ENCODE assay signal across 8 cellular contexts in the genomic region with DNA sequence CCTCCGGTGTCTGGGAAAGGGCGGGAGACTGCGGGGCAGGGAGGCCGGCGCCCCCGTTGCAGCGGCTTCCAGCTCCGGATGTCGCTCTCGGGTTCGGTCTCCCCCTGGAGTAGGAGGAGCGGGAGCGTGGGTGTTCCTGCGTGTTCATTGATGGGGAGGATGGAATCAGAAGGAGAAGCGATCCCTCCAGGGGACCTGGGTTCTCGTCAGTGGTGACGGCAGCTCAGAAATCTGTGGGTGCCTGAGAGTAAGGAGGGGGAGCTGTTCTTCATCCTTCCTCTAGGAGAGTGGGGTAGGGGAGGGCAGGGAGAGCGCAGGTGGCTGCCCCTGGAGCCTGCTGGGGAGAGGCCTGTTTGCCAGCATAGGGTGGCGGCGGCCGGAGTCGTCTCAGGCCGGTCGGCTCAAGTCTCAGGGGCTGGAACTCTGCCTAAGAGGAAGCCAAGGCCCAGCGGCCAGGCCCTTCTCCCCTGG. TPM values are rescaled to one million over a fixed set of nuclear protein-coding genes. Genes with fewer than 3 reads are reported as not detected.
DNase-seq lines count a peak whose midpoint lies in the region; ATAC-seq, FAIRE-seq and TF ChIP-seq lines count a peak whose summit lies in the region.

No MANE protein-coding gene starts in this region.

- H3K9me3 Mint-ChIP-seq in activated CD8-positive, alpha-beta memory T cell treated with anti-CD3 and anti-CD28 coated beads, Interleukin-2, amount 10 ng/mL, durations not matched to agents 7 days and 5 days (ENCODE audit: low read depth), result no peaks in the 10 kb centered on the region

- H3K27me3 ChIP-seq in bronchial epithelial cell (ENCODE audit: control insufficient read depth, insufficient read depth, low read length) (no peaks in the 10 kb centered on the region), kidney epithelial cell (ENCODE audit: control insufficient read depth, insufficient read depth, low read length) (no peaks in the 10 kb centered on the region)

- peak overlapping the region; percentile 88 for H3K27ac Mint-ChIP-seq in activated CD8-positive, alpha-beta memory T cell treated with anti-CD3 and anti-CD28 coated beads, Interleukin-2, amount 10 ng/mL, durations not matched to agents 7 days and 5 days

- H3K4me3 Mint-ChIP-seq in activated CD8-positive, alpha-beta memory T cell treated with anti-CD3 and anti-CD28 coated beads, Interleukin-2, amount 10 ng/mL, durations not matched to agents 7 days and 5 days, result peak overlapping the region; percentile 94

- peaks cover 27% of the 10 kb centered on the region for H3K4me1 Mint-ChIP-seq in activated CD8-positive, alpha-beta memory T cell treated with anti-CD3 and anti-CD28 coated beads, Interleukin-2, amount 10 ng/mL, durations not matched to agents 7 days and 5 days

- peaks cover 32% of the 10 kb centered on the region for H3K27me3 Mint-ChIP-seq in activated CD8-positive, alpha-beta memory T cell treated with anti-CD3 and anti-CD28 coated beads, Interleukin-2, amount 10 ng/mL, durations not matched to agents 7 days and 5 days

- CTCF ChIA-PET in activated CD8-positive, alpha-beta memory T cell treated with anti-CD3 and anti-CD28 coated beads, Interleukin-2, amount 10 ng/mL, durations not matched to agents 7 days and 5 days (lab: Charles Lee), result interaction anchor here (0.7 to 14.7 kb wide), 31 partner anchors 10 to 406 kb away, joined by 3 to 288 read pairs (median 7); a partner anchor contains a TSS

- H3K36me3 ChIP-seq in bronchial epithelial cell (ENCODE audit: control insufficient read depth, insufficient read depth, low read length) (no peaks in the 10 kb centered on the region), kidney epithelial cell (ENCODE audit: control insufficient read depth, insufficient read depth, low read length) (no peaks in the 10 kb centered on the region)

- H3K4me3 ChIP-seq in bronchial epithelial cell (ENCODE audit: low read depth, low read length), result peak overlapping the region; percentile 86
- peak overlapping the region; percentile 88 for H3K4me3 ChIP-seq in kidney epithelial cell (ENCODE audit: low read depth, low read length)

- peaks cover 11% of the 10 kb centered on the region for H3K36me3 Mint-ChIP-seq in activated CD8-positive, alpha-beta memory T cell treated with anti-CD3 and anti-CD28 coated beads, Interleukin-2, amount 10 ng/mL, durations not matched to agents 7 days and 5 days

- ATAC-seq in activated CD8-positive, alpha-beta memory T cell treated with anti-CD3 and anti-CD28 coated beads, Interleukin-2, amount 10 ng/mL, durations not matched to agents 7 days and 5 days, result peak; percentile 32

- TF ChIP-seq CTCF in bronchial epithelial cell (IDR thresholded peaks at IDR 0.05; ENCODE audit: insufficient read depth, low read length, severe bottlenecking) (peak; percentile 9), kidney epithelial cell (IDR thresholded peaks at IDR 0.05; ENCODE audit: insufficient read depth, low read length, poor library complexity, severe bottlenecking) (no peak)

- FAIRE-seq in bronchial epithelial cell (lab: Jason Lieb, UNC), result no peak

- DNase-seq in activated CD8-positive, alpha-beta memory T cell treated with anti-CD3 and anti-CD28 coated beads, Interleukin-2, amount 10 ng/mL, durations not matched to agents 7 days and 5 days, result peak; percentile 52
- DNase-seq in activated CD8-positive, alpha-beta memory T cell treated with anti-CD3 and anti-CD28 coated beads for 24 hours, result no peak
- DNase-seq in T follicular helper cell (ENCODE audit: low read depth), result peak; percentile 23
- peak; percentile 33 for DNase-seq in bronchial epithelial cell (ENCODE audit: low read depth)
- DNase-seq in kidney epithelial cell (ENCODE audit: low read depth), result no peak
- peak; percentile 44 for DNase-seq in stimulated activated CD4-positive, alpha-beta T cell treated with anti-CD3 and anti-CD28 coated beads, Interleukin-12 subunit alpha, Interleukin-12 subunit beta, amount 100 ng/mL, for 4 hours
- no peak for DNase-seq in NCI-H446 treated with DMSO at 0.1 percent for 48 hours (lab: John Stamatoyannopoulos, UW)
- DNase-seq in NCI-H748 (lab: John Stamatoyannopoulos, UW; ENCODE audit: unreplicated experiment), result no peak

RNA-seq across cellular contexts. Expression of a gene that starts 1.1 kb away (rescaled TPM):
- total RNA-seq in activated CD8-positive, alpha-beta memory T cell treated with anti-CD3 and anti-CD28 coated beads, Interleukin-2, amount 10 ng/mL, durations not matched to agents 7 days and 5 days, result 100 to 1,000 TPM in 1 of 2 experiments, 10 to 100 TPM in 1; 67.3 to 108 TPM
- total RNA-seq in bronchial epithelial cell, result 10.0 and 10.4 TPM in 2 replicates
- 32.0 and 45.4 TPM in 2 replicates for total RNA-seq in kidney epithelial cell

Comparison
In these comparisons a context has a peak if more than half of its experiments do, and no peak if none do; other contexts are left out.
1. DNase-seq: peak in activated CD8-positive, alpha-beta memory T cell treated with anti-CD3 and anti-CD28 coated beads, Interleukin-2, amount 10 ng/mL, durations not matched to agents 7 days and 5 days (single experiment), T follicular helper cell (single experiment), bronchial epithelial cell (single experiment) and stimulated activated CD4-positive, alpha-beta T cell treated with anti-CD3 and anti-CD28 coated beads, Interleukin-12 subunit alpha, Interleukin-12 subunit beta, amount 100 ng/mL, for 4 hours (single experiment); none in activated CD8-positive, alpha-beta memory T cell treated with anti-CD3 and anti-CD28 coated beads for 24 hours (single experiment), kidney epithelial cell (single experiment), NCI-H446 treated with DMSO at 0.1 percent for 48 hours (single experiment) and NCI-H748 (single experiment).